Comparison of ENCODE assay signal across 16 cellular contexts in genomic region chr7:77406421-77406820, GRCh38. TPM values are rescaled to one million over a fixed set of nuclear protein-coding genes. Genes with fewer than 3 reads are reported as not detected.
DNase-seq lines count a peak whose midpoint lies in the region; ATAC-seq, FAIRE-seq and TF ChIP-seq lines count a peak whose summit lies in the region.
"Had no signal": no experiment of that assay in that cellular context is flagged by ENCODE, and none has a peak within 500 bp of the region (broad histone marks: within the 10 kb centered on the region; RNA-seq: fewer than 3 reads in every experiment).

No MANE protein-coding gene starts in this region.

- H3K36me3 ChIP-seq in neural progenitor cell (no peaks in the 10 kb centered on the region), upper lobe of right lung (no peaks in the 10 kb centered on the region)

- no peak overlapping the region for H3K27ac Mint-ChIP-seq in neural progenitor cell
- H3K27ac Mint-ChIP-seq: CD4-positive, CD25-positive, alpha-beta regulatory T cell had no signal

- H3K4me3 ChIP-seq in neural progenitor cell (no peak overlapping the region), upper lobe of right lung (no peak overlapping the region)
- H3K4me3 ChIP-seq: BLaER1 treated with 17β-estradiol and CSF1 and Interleukin-3, amounts not matched to agents 10 nM and 100 nM; GM23248 had no signal

- H3F3A ChIP-seq in neural progenitor cell (ENCODE audit: low read depth): no peaks in the 10 kb centered on the region

- no peaks in the 10 kb centered on the region for H4K20me1 ChIP-seq in neural progenitor cell (ENCODE audit: low read depth)
- H4K20me1 ChIP-seq: BLaER1 treated with 17β-estradiol and CSF1 and Interleukin-3, amounts not matched to agents 10 nM and 100 nM had no signal

- H3K4me2 ChIP-seq in neural progenitor cell: no peak overlapping the region

- H3K27me3 ChIP-seq in neural progenitor cell: no peaks in the 10 kb centered on the region
- no peaks in the 10 kb centered on the region for H3K27me3 ChIP-seq in upper lobe of right lung
- H3K27me3 ChIP-seq: BLaER1 treated with 17β-estradiol and CSF1 and Interleukin-3, amounts not matched to agents 10 nM and 100 nM had no signal

- H3K36me3 Mint-ChIP-seq in neural progenitor cell: no peaks in the 10 kb centered on the region

- H3K9me3 ChIP-seq in neural progenitor cell (ENCODE audit: low read depth) (no peaks in the 10 kb centered on the region), upper lobe of right lung (no peaks in the 10 kb centered on the region)
- H3K9me3 ChIP-seq: BLaER1 treated with 17β-estradiol and CSF1 and Interleukin-3, amounts not matched to agents 10 nM and 100 nM had no signal

- peak; percentile 49 for FAIRE-seq in islet of Langerhans (lab: Jason Lieb, UNC)
- FAIRE-seq: GM18507 had no signal

- peak overlapping the region; percentile 21 for H2AFZ ChIP-seq in neural progenitor cell (replicated peaks)
- H2AFZ ChIP-seq: GM23248 had no signal

- no peaks in the 10 kb centered on the region for H3K79me2 ChIP-seq in neural progenitor cell (ENCODE audit: low read depth)

- no peaks in the 10 kb centered on the region for H3K4me1 Mint-ChIP-seq in neural progenitor cell

- H3K4me3 Mint-ChIP-seq in neural progenitor cell: no peak overlapping the region
- H3K4me3 Mint-ChIP-seq: CD4-positive, CD25-positive, alpha-beta regulatory T cell had no signal

- no peak overlapping the region for H3K27ac ChIP-seq in neural progenitor cell
- peak overlapping the region; percentile 25 for H3K27ac ChIP-seq in upper lobe of right lung
- H3K27ac ChIP-seq: 22Rv1, GM23248 had no signal

- intact Hi-C loops in upper lobe of right lung (cut with DNase I): no loop called here

- H3K27me3 Mint-ChIP-seq in neural progenitor cell (ENCODE audit: insufficient read depth, low read depth): peaks cover 2% of the 10 kb centered on the region

- no peak overlapping the region for H3K9ac ChIP-seq in neural progenitor cell
- H3K9ac ChIP-seq: BLaER1 treated with 17β-estradiol and CSF1 and Interleukin-3, amounts not matched to agents 10 nM and 100 nM; GM23248 had no signal

- H3K4me1 ChIP-seq in neural progenitor cell (no peaks in the 10 kb centered on the region), upper lobe of right lung (peaks cover 24% of the 10 kb centered on the region)

- no peak for ATAC-seq in upper lobe of right lung
- ATAC-seq in HG02763 (IDR thresholded peaks at IDR 0.05; ENCODE audit: unreplicated experiment): no peak

- TF ChIP-seq CTCF in neural progenitor cell (IDR thresholded peaks at IDR 0.05): no peak
- no peak for TF ChIP-seq CTCF in upper lobe of right lung (IDR thresholded peaks at IDR 0.05)

- no peaks in the 10 kb centered on the region for H3K9me3 Mint-ChIP-seq in neural progenitor cell
- H3K9me3 Mint-ChIP-seq: CD4-positive, CD25-positive, alpha-beta regulatory T cell had no signal

- DNase-seq in NCI-H82 (lab: John Stamatoyannopoulos, UW) (peak; percentile 13), NCI-H82 treated with DMSO at 0.1 percent for 48 hours (lab: John Stamatoyannopoulos, UW; ENCODE audit: unreplicated experiment) (no peak), neural progenitor cell (ENCODE audit: low spot score) (no peak), upper lobe of right lung (no peak), Kasumi-1 (lab: John Stamatoyannopoulos, UW) (no peak), anterior cingulate cortex (lab: John Stamatoyannopoulos, UW) (no peak)
- DNase-seq: AML-193; CD4-positive, CD25-positive, alpha-beta regulatory T cell; DMS 273 treated with DMSO at 0.1 percent for 48 hours; GM23248; H7 had no signal

RNA-seq across cellular contexts. Expression of gene GSAP, which starts 9.7 kb away (rescaled TPM):
- 2.0 and 2.6 TPM in 2 replicates for total RNA-seq in neural progenitor cell (ENCODE audit: low replicate concordance)
- 64.9 TPM for total RNA-seq in upper lobe of right lung

Comparison
In these comparisons a context has a peak if more than half of its experiments do, and no peak if none do; other contexts are left out.
1. RNA of gene GSAP, which starts 9.7 kb away (total RNA-seq): 64.9 TPM in upper lobe of right lung (single experiment); 2.0 to 2.6 TPM in neural progenitor cell; every median in the first group is over 10 times any median in the second.